ENCODE assay signal across 8 cellular contexts in the genomic region with DNA sequence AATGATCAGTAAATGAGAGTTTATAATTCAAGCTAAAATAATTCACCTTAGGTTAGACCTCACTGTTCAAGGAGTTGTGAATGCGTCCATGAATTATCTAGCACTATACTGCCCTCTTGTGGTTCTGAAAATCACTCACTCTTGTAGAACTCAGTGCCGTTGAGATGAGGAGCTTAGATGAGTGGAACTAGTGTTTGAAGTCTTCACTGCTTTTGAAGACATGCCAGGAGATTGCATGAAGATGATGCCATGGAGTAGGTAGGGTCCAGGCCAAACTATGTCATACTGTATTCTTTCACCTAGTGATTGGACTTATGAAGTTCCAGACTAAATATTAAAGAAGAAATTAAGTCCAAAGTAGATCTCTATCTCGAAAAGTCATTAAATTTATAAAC. TPM values are rescaled to one million over a fixed set of nuclear protein-coding genes. Genes with fewer than 3 reads are reported as not detected.
DNase-seq lines count a peak whose midpoint lies in the region; ATAC-seq lines count a peak whose summit lies in the region.

No MANE protein-coding gene starts in this region.

- intact Hi-C loops in left ventricle myocardium superior (cut with micrococcal nuclease) = loop anchor here (5.0 to 10.0 kb wide), 2 partner anchors 260 to 417 kb away; no protein-coding TSS in a partner anchor

- DNase-seq in Daoy (ENCODE audit: low read depth) = peak; percentile 70
- DNase-seq in NCI-H524 treated with DMSO at 0.1 percent for 48 hours (lab: John Stamatoyannopoulos, UW) = peak; percentile 55
- DNase-seq in amniotic epithelial cell (ENCODE audit: low read depth) = peak; percentile 88
- no peak for DNase-seq in left ventricle myocardium superior
- DNase-seq in retina = peak; percentile 61
- no peak for DNase-seq in stimulated activated CD4-positive, alpha-beta T cell treated with anti-CD3 and anti-CD28 coated beads, Interleukin-15, amount 100 ng/mL, for 24 hours

- ATAC-seq in GM19468 (IDR thresholded peaks at IDR 0.05; ENCODE audit: extremely low read depth, unreplicated experiment) (peak; percentile 24), HG03571 (IDR thresholded peaks at IDR 0.05; ENCODE audit: unreplicated experiment) (peak; percentile 70), left ventricle myocardium superior (peak; percentile 75)

RNA-seq across cellular contexts. Expression of a gene that starts 28.8 kb away (rescaled TPM):
- total RNA-seq in Daoy (2014; rRNA removed; shearing (Covaris generic)) = 2.5 and 3.6 TPM in 2 replicates
- 10.1 TPM for total RNA-seq in left ventricle myocardium superior

Comparison
In these comparisons a context has a peak if more than half of its experiments do, and no peak if none do; other contexts are left out.
1. DNase-seq: peak in Daoy (single experiment), NCI-H524 treated with DMSO at 0.1 percent for 48 hours (single experiment), amniotic epithelial cell (single experiment) and retina (single experiment); none in left ventricle myocardium superior (single experiment) and stimulated activated CD4-positive, alpha-beta T cell treated with anti-CD3 and anti-CD28 coated beads, Interleukin-15, amount 100 ng/mL, for 24 hours (single experiment).
2. ATAC-seq: peak in every context shown above with its lines; median percentile 75 in left ventricle myocardium superior; 70 in HG03571; 24 in GM19468.